10 cellular contexts compared by ENCODE assay signal in the genomic region with DNA sequence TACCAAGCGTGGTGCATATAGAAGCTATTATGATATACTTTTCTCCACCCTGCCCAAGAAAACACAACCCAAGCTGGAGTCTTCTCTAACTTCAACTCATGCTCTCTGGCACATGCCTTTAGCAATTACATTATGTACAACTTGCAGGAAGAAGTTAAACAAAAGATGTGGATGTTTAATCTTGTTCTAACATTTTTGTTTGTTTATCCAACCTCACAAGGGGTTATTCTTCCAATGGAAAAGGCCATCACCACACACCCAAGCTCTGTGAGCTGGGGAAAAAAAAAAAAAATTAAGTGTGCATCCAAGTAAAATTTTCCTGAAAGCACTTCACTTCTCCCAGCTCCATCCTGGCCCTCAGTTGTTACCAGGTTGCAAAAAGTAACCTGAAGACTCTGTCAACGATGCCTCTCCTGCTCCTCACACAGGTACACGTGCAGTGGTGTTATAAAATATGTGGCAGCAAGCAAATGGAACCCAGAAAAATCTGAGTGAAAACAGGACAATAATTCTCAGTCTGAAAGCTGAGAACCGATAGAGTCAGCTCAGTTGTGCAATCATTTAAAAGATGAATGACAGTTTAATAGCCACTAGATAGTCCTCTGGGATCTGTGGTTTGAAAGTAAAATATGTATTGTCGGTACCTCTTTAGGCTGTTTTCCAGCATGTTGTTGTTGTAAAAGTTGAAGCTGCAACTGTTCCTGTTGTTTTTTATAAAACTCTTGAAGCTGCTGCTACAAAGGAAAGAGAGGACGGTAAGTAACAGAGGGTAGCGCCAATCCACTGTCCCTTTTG.
DNase-seq lines count a peak whose midpoint lies in the region; ATAC-seq, FAIRE-seq and TF ChIP-seq lines count a peak whose summit lies in the region.
"Had no signal": no experiment of that assay in that cellular context is flagged by ENCODE, and none has a peak within 500 bp of the region (broad histone marks: within the 10 kb centered on the region; RNA-seq: fewer than 3 reads in every experiment).

No MANE protein-coding gene starts in this region.

- peak in 3 of 4 donors; percentile 4 to 16 (median 15) for ATAC-seq in pancreas
- ATAC-seq: esophagus mucosa had no signal

- no peaks in the 10 kb centered on the region for H3K27me3 ChIP-seq in pancreas
- H3K27me3 ChIP-seq: neutrophil had no signal

- H3K4me3 ChIP-seq in pancreas: no peak overlapping the region

- H3K9me3 ChIP-seq in pancreas: no peaks in the 10 kb centered on the region
- H3K9me3 ChIP-seq: neutrophil had no signal

- DNase-seq in EL (peak; percentile 53), NCI-H187 (lab: John Stamatoyannopoulos, UW) (peak; percentile 29 to 45), pancreas (no peak), MV-4-11 (lab: John Stamatoyannopoulos, UW) (no peak), ACHN (no peak), putamen (ENCODE audit: low spot score) (no peak)
- no peak for DNase-seq in stimulated activated CD4-positive, alpha-beta T cell treated with anti-CD3 and anti-CD28 coated beads, Interleukin-15, amount 100 ng/mL, for 24 hours

- no peak for FAIRE-seq in pancreas (lab: Jason Lieb, UNC)

- in situ Hi-C loops in ACHN (cut with HindIII; ENCODE audit: low pct_ligation_motif_present, low pct_unique_long_range_greater_than_20kb, low sequenced_read_pairs): no loop called here

- peaks cover 6 to 28% (median 8%) of the 10 kb centered on the region in 3 donors for H3K4me1 ChIP-seq in pancreas

- H3K27ac ChIP-seq in cingulate gyrus (ENCODE audit: low read depth, low read length): peak overlapping the region; percentile 11
- H3K27ac ChIP-seq in pancreas: no peak overlapping the region
- H3K27ac ChIP-seq: neutrophil had no signal

- 61 to 62% methylated on average over 7 of the region's 7 CpGs for WGBS in pancreas, 2 donors

- no peak for TF ChIP-seq CTCF in pancreas (IDR thresholded peaks at IDR 0.05)

- peaks cover 0 to 5% (median 0%) of the 10 kb centered on the region in 3 donors for H3K36me3 ChIP-seq in pancreas

- intact Hi-C loops in pancreas (cut with DNase I): no loop called here

Comparison
In these comparisons a context has a peak if more than half of its experiments do, and no peak if none do; other contexts are left out.
1. DNase-seq: peak in EL (single experiment) and NCI-H187 (2 of 2); none in pancreas (0 of 6), stimulated activated CD4-positive, alpha-beta T cell treated with anti-CD3 and anti-CD28 coated beads, Interleukin-15, amount 100 ng/mL, for 24 hours (single experiment), MV-4-11 (single experiment), ACHN (single experiment) and putamen (single experiment).